8 cellular contexts compared by ENCODE assay signal in genomic region chr21:28884976-28885852, GRCh38.
DNase-seq lines count a peak whose midpoint lies in the region; ATAC-seq and TF ChIP-seq lines count a peak whose summit lies in the region.

No MANE protein-coding gene starts in this region.

- CTCF ChIA-PET in Caco-2 (lab: Charles Lee): no interaction called here

- no peak for TF ChIP-seq CTCF in Caco-2 (IDR thresholded peaks at IDR 0.05; ENCODE audit: insufficient read depth in 1 of 2, low read depth in 1 of 2, low read length in 1 of 2, severe bottlenecking in 1 of 2, unreplicated experiment in 1 of 2)
- no peak for TF ChIP-seq CTCF in endothelial cell (IDR thresholded peaks at IDR 0.05; ENCODE audit: unreplicated experiment)
- TF ChIP-seq CTCF in mesothelial cell of epicardium (IDR thresholded peaks at IDR 0.05; ENCODE audit: unreplicated experiment): no peak

- POLR2A ChIA-PET in Caco-2 (lab: Charles Lee): no interaction called here

- peak; percentile 85 to 86 for DNase-seq in Caco-2
- DNase-seq in HUDEP-2 (lab: John Stamatoyannopoulos, UW; ENCODE audit: unreplicated experiment in 76 of 76): peak; percentile 71 to 99 (median 94)
- peak; percentile 93 for DNase-seq in NOMO-1 treated with dmso at 0.1 percent for 144 hours (lab: John Stamatoyannopoulos, UW; ENCODE audit: unreplicated experiment)
- peak; percentile 76 for DNase-seq in activated CD8-positive, alpha-beta memory T cell treated with anti-CD3 and anti-CD28 coated beads, Interleukin-2, amount 50 U/mL, for 1 hour (ENCODE audit: extremely low read depth)
- DNase-seq in endothelial cell (ENCODE audit: low spot score): peak; percentile 79
- DNase-seq in mesothelial cell of epicardium (ENCODE audit: low spot score in 2 of 2, unreplicated experiment in 2 of 2): peak; percentile 69 to 84
- peak; percentile 85 to 86 for DNase-seq in stimulated activated CD8-positive, alpha-beta memory T cell treated with anti-CD3 and anti-CD28 coated beads, Interleukin-15, amount 100 ng/mL, for 4 hours (ENCODE audit: low read depth in 2 of 2)

- no peaks in the 10 kb centered on the region for H3K9me3 Mint-ChIP-seq in Caco-2 (ENCODE audit: unreplicated experiment)
- H3K9me3 Mint-ChIP-seq in endothelial cell (ENCODE audit: unreplicated experiment): no peaks in the 10 kb centered on the region
- no peaks in the 10 kb centered on the region for H3K9me3 Mint-ChIP-seq in mesothelial cell of epicardium

- 0 out of 2 replicates have a peak, but pooled peaks cover 8% of the 10 kb centered on the region for H3K4me1 ChIP-seq in Caco-2

- ATAC-seq in GM21390 (IDR thresholded peaks at IDR 0.05; ENCODE audit: unreplicated experiment): peak; percentile 95

- peak overlapping the region; percentile 72 for H3K4me3 ChIP-seq in Caco-2 (ENCODE audit: low read depth, low read length)

- H3K9me3 ChIP-seq in Caco-2: no peaks in the 10 kb centered on the region

- peak overlapping the region; percentile 99 for H3K4me3 Mint-ChIP-seq in Caco-2 (ENCODE audit: unreplicated experiment)
- peak overlapping the region; percentile 94 for H3K4me3 Mint-ChIP-seq in endothelial cell (ENCODE audit: unreplicated experiment)
- peak overlapping the region; percentile 85 for H3K4me3 Mint-ChIP-seq in mesothelial cell of epicardium

- H3K27ac Mint-ChIP-seq in Caco-2 (ENCODE audit: unreplicated experiment) (peak overlapping the region; percentile 99), endothelial cell (ENCODE audit: unreplicated experiment) (peak overlapping the region; percentile 95), mesothelial cell of epicardium (peak overlapping the region; percentile 98)

- intact Hi-C loops in Caco-2 (cut with micrococcal nuclease; ENCODE audit: unreplicated experiment): no loop called here

- peaks cover 8% of the 10 kb centered on the region for H3K27me3 Mint-ChIP-seq in Caco-2 (ENCODE audit: insufficient read depth, unreplicated experiment)
- H3K27me3 Mint-ChIP-seq in endothelial cell (ENCODE audit: unreplicated experiment): no peaks in the 10 kb centered on the region
- H3K27me3 Mint-ChIP-seq in mesothelial cell of epicardium (ENCODE audit: low read depth): peaks cover 21% of the 10 kb centered on the region

- H3K36me3 ChIP-seq in Caco-2 (ENCODE audit: control insufficient read depth, insufficient read depth, low read length): no peaks in the 10 kb centered on the region

- BruUV-seq in Caco-2 (replicated peaks; lab: Mats Ljungman, UMichigan): TSS peak; percentile 81

- H3K27me3 ChIP-seq in Caco-2 (replicated peaks; ENCODE audit: control insufficient read depth, insufficient read depth, low read length): no peaks in the 10 kb centered on the region

- H3K36me3 Mint-ChIP-seq in Caco-2 (ENCODE audit: insufficient read depth, unreplicated experiment) (peaks cover 21% of the 10 kb centered on the region), endothelial cell (ENCODE audit: low read depth, unreplicated experiment) (no peaks in the 10 kb centered on the region), mesothelial cell of epicardium (peaks cover 13% of the 10 kb centered on the region)

- no peaks in the 10 kb centered on the region for H3K4me1 Mint-ChIP-seq in Caco-2 (ENCODE audit: low read depth, unreplicated experiment)
- peaks cover 7% of the 10 kb centered on the region for H3K4me1 Mint-ChIP-seq in endothelial cell (ENCODE audit: unreplicated experiment)
- peaks cover 18% of the 10 kb centered on the region for H3K4me1 Mint-ChIP-seq in mesothelial cell of epicardium

Comparison
In these comparisons a context has a peak if more than half of its experiments do, and no peak if none do; other contexts are left out.
1. Peak in every context shown above with its lines: DNase-seq, ATAC-seq and H3K4me3 ChIP-seq.